In the genomic region with DNA sequence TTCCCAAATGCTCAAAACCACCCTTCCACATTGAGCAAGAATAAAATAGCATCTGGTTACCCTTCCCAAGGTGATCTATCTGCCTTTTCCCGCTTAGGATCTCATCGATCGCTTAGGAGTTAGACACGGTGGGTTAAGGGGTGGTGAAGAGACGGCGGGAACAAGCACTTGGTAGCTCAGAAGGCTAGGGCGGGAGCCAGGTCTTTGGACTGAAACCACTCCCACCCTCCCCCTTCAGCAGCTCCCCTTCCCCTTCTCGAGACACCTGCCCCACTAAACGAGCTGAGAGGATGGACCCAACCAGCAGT, we compare ENCODE assay signal across 8 cellular contexts. TPM values are rescaled to one million over a fixed set of nuclear protein-coding genes. Genes with fewer than 3 reads are reported as not detected.
A peak's percentile ranks its signal among the peaks of the same experiment; 100 is the strongest.
DNase-seq lines count a peak whose midpoint lies in the region; ATAC-seq, FAIRE-seq and TF ChIP-seq lines count a peak whose summit lies in the region.

No MANE protein-coding gene starts in this region.

- no peaks in the 10 kb centered on the region for H3K27me3 ChIP-seq in MM.1S (replicated peaks; ENCODE audit: insufficient read depth, low read length)
- no peaks in the 10 kb centered on the region for H3K27me3 ChIP-seq in K562 (ENCODE audit: control insufficient read depth in 2 of 2, insufficient read depth in 2 of 2, low read length in 2 of 2)
- H3K27me3 ChIP-seq in lower lobe of right lung (ENCODE audit: low read depth) = no peaks in the 10 kb centered on the region

- CTCF ChIA-PET in A549 (lab: Yijun Ruan, JAX) = interaction anchor here (1.7 to 1.9 kb wide), 2 partner anchors 15 to 572 kb away, joined by 4 read pairs; no protein-coding TSS in a partner anchor
- CTCF ChIA-PET in K562 (lab: Yijun Ruan, JAX; ENCODE audit: low intra/inter-chr PET ratio) = no interaction called here

- no peak for FAIRE-seq in A549 (lab: Jason Lieb, UNC)
- FAIRE-seq in K562 (lab: Jason Lieb, UNC) = no peak

- POLR2A ChIA-PET in A549 (lab: Yijun Ruan, JAX) = interaction anchor here (1.2 to 1.6 kb wide), 3 partner anchors 109 to 365 kb away, joined by 3 to 9 read pairs (median 5); a partner anchor contains a TSS
- POLR2A ChIA-PET in K562 (lab: Yijun Ruan, JAX) = interaction anchor here (0.6 to 3.1 kb wide), 19 partner anchors 9 to 536 kb away, joined by 3 to 20 read pairs (median 3); no protein-coding TSS in a partner anchor

- TF ChIP-seq CTCF in A549 (IDR thresholded peaks at IDR 0.05) (no peak), GM12865 (IDR thresholded peaks at IDR 0.05; ENCODE audit: insufficient read depth, low read depth, low read length, missing control alignments) (no peak), MM.1S (IDR thresholded peaks at IDR 0.05; ENCODE audit: low read length) (no peak), K562 (IDR thresholded peaks at IDR 0.05 in 2 of 3, conservative IDR thresholded peaks at IDR 0.05 in 1 of 3; ENCODE audit: insufficient read depth in 2 of 3, low read depth in 1 of 3, low read length in 3 of 3) (no peak), lower lobe of right lung (IDR thresholded peaks at IDR 0.05) (no peak)

- peak overlapping the region; percentile 82 for H3K4me3 ChIP-seq in A549
- H3K4me3 ChIP-seq in GM12865 (ENCODE audit: low read depth, low read length) = peak overlapping the region; percentile 98
- H3K4me3 ChIP-seq in MM.1S (ENCODE audit: low read length) = peak overlapping the region; percentile 92
- peak overlapping the region; percentile 80 for H3K4me3 ChIP-seq in K562
- H3K4me3 ChIP-seq in lower lobe of right lung = peak overlapping the region; percentile 96
- peak overlapping the region; percentile 94 for H3K4me3 ChIP-seq in urinary bladder (ENCODE audit: low read depth, low read length)

- H2AFZ ChIP-seq in MM.1S (ENCODE audit: low read length) = peak overlapping the region; percentile 83
- peak overlapping the region; percentile 99 for H2AFZ ChIP-seq in K562 (ENCODE audit: low read depth, low read length)

- peak; percentile 19 to 32 for DNase-seq in A549 (ENCODE audit: low read depth in 1 of 2, low spot score in 1 of 2)
- no peak for DNase-seq in GM12865 (ENCODE audit: low read depth)
- DNase-seq in MM.1S = peak; percentile 45
- no peak for DNase-seq in K562 (ENCODE audit: extremely low read depth in 1 of 4, low spot score in 3 of 4)
- DNase-seq in lower lobe of right lung = peak; percentile 49
- DNase-seq in globus pallidus (ENCODE audit: low spot score) = no peak
- DNase-seq in dermis blood vessel endothelial cell = no peak

- H3K9me1 ChIP-seq in K562 (ENCODE audit: control insufficient read depth, insufficient read depth, low read length) = no peaks in the 10 kb centered on the region

- no peak for TF ChIP-seq POLR2A in A549 (IDR thresholded peaks at IDR 0.05; ENCODE audit: low read length)
- no peak for TF ChIP-seq POLR2A in K562 (conservative IDR thresholded peaks at IDR 0.05)

- H4K20me1 ChIP-seq in MM.1S (ENCODE audit: insufficient read depth, low read length) = no peaks in the 10 kb centered on the region
- H4K20me1 ChIP-seq in K562 (replicated peaks; ENCODE audit: control insufficient read depth, insufficient read depth, low read length) = no peaks in the 10 kb centered on the region

- peaks cover 21% of the 10 kb centered on the region for H3K79me2 ChIP-seq in MM.1S (ENCODE audit: low read length)
- H3K79me2 ChIP-seq in K562 (ENCODE audit: control insufficient read depth, insufficient read depth, low read length) = peaks cover 44% of the 10 kb centered on the region

- no peaks in the 10 kb centered on the region for H3K9me2 ChIP-seq in MM.1S (replicated peaks; ENCODE audit: insufficient read depth, low read length)

- no CpG with 5 or more reads among the region's 9 CpGs for WGBS in A549 (ENCODE audit: missing lambda C conversion rate)
- 0% methylated on average over 9 of the region's 9 CpGs for WGBS in K562 (ENCODE audit: insufficient coverage, low coverage, missing lambda C conversion rate)
- under 1% methylated on average over 9 of the region's 9 CpGs for WGBS in urinary bladder

- in situ Hi-C loops in K562 (cut with MboI) = no loop called here

- H3K9ac ChIP-seq in MM.1S (ENCODE audit: low read length) (peak overlapping the region; percentile 96), K562 (ENCODE audit: insufficient read depth in 1 of 2, low read depth in 2 of 2, low read length in 2 of 2) (peak overlapping the region; percentile 98 to 99)

- H3K9me3 ChIP-seq in A549 (no peaks in the 10 kb centered on the region), MM.1S (replicated peaks; ENCODE audit: insufficient read depth, low read length) (no peaks in the 10 kb centered on the region), K562 (replicated peaks; ENCODE audit: control insufficient read depth, insufficient read depth, low read depth, low read length) (no peaks in the 10 kb centered on the region), lower lobe of right lung (no peaks in the 10 kb centered on the region)

- BruUV-seq in K562 (replicated peaks; lab: Mats Ljungman, UMichigan) = no TSS peak

- H3K4me2 ChIP-seq in A549 = peak overlapping the region; percentile 93
- peak overlapping the region; percentile 86 for H3K4me2 ChIP-seq in MM.1S (ENCODE audit: low read depth, low read length)
- H3K4me2 ChIP-seq in K562 (ENCODE audit: insufficient read depth, low read length) = peak overlapping the region; percentile 99

- ATAC-seq in A549 (peak in 1 of 2 experiments; percentile 75; a peak in 4 of 6 replicates), K562 (peak; percentile 67), lower lobe of right lung (peak in 1 of 2 donors; percentile 49)

- H3K36me3 ChIP-seq in MM.1S (replicated peaks; ENCODE audit: insufficient read depth, low read length) = no peaks in the 10 kb centered on the region; the same call in 1 of the 2 replicates
- peaks cover 38% of the 10 kb centered on the region for H3K36me3 ChIP-seq in K562 (ENCODE audit: control insufficient read depth, insufficient read depth, low read length)
- H3K36me3 ChIP-seq in lower lobe of right lung = peaks cover 27% of the 10 kb centered on the region
- no peaks in the 10 kb centered on the region for H3K36me3 ChIP-seq in urinary bladder (ENCODE audit: insufficient read depth)

- no peak for TF ChIP-seq RAD21 in A549 (conservative IDR thresholded peaks at IDR 0.05 in 1 of 2, IDR thresholded peaks at IDR 0.05 in 1 of 2)
- no peak for TF ChIP-seq RAD21 in K562 (CRISPR knock-in tag; conservative IDR thresholded peaks at IDR 0.05 in 1 of 2, IDR thresholded peaks at IDR 0.05 in 1 of 2)

- peaks cover 4% of the 10 kb centered on the region; the same call in 1 of the 3 replicates for H3K4me1 ChIP-seq in A549
- peaks cover 4% of the 10 kb centered on the region; the same call in 1 of the 2 replicates for H3K4me1 ChIP-seq in MM.1S (ENCODE audit: low read length)
- H3K4me1 ChIP-seq in K562 (replicated peaks in 1 of 2; ENCODE audit: control insufficient read depth in 2 of 2, insufficient read depth in 2 of 2, low read length in 2 of 2) = peaks cover 17 to 24% of the 10 kb centered on the region in 2 experiments
- H3K4me1 ChIP-seq in lower lobe of right lung = peaks cover 24% of the 10 kb centered on the region
- H3K4me1 ChIP-seq in urinary bladder (ENCODE audit: insufficient read depth) = no peaks in the 10 kb centered on the region

- peak overlapping the region; percentile 89 to 100 for H3K27ac ChIP-seq in A549
- H3K27ac ChIP-seq in MM.1S (ENCODE audit: low read length) = peak overlapping the region; percentile 78; the same call in 1 of the 2 replicates
- peak overlapping the region; percentile 98 for H3K27ac ChIP-seq in K562 (ENCODE audit: extremely low read depth, low read depth, low read length)
- peak overlapping the region; percentile 91 for H3K27ac ChIP-seq in lower lobe of right lung
- peak overlapping the region; percentile 40 for H3K27ac ChIP-seq in urinary bladder (ENCODE audit: low read depth)

- intact Hi-C loops in K562 (cut with micrococcal nuclease) (loop anchor here (5.0 kb wide), 1 partner anchor 110 kb away; a partner anchor contains a TSS), lower lobe of right lung (cut with DNase I) (no loop called here)

- H3F3A ChIP-seq in MM.1S (ENCODE audit: insufficient read depth, low read length) = no peaks in the 10 kb centered on the region

- TF ChIP-seq EP300 in A549 (IDR thresholded peaks at IDR 0.05) (no peak), K562 (IDR thresholded peaks at IDR 0.05; ENCODE audit: low read length) (no peak)

TF ChIP-seq in A549, 52 proteins besides CTCF, POLR2A, EP300 and RAD21 (continues in another document):
- no peak for TF ChIP-seq PHF8 (IDR thresholded peaks at IDR 0.05; ENCODE audit: borderline replicate concordance, low read depth)

RNA-seq across cellular contexts. Expression of a gene that starts 0.5 kb away (rescaled TPM):
- 38.6 and 62.6 TPM in 2 replicates for polyA plus RNA-seq in A549 (2011; rRNA removed)
- polyA plus RNA-seq in A549 (2012; cell fraction: cytosol; rRNA removed) = 7.9 and 9.3 TPM in 2 replicates
- 8.2 and 12.4 TPM in 2 replicates for polyA plus RNA-seq in A549 (2012; cell fraction: nucleus; rRNA removed)
- polyA plus RNA-seq in A549 (2017; fragmentation: RNase III; extraction: RNeasy Plus Mini Kit Qiagen cat#74134 plus additional on column Dnase treatment) = 31.2 to 32.0 TPM (median 31.4 TPM) in 3 replicates
- polyA minus RNA-seq in A549 (2011; rRNA and poly(A)+ RNA removed) = 12.9 and 17.4 TPM in 2 replicates
- 140 and 675 TPM in 2 replicates for total RNA-seq in K562 (2011; cell fraction: chromatin; rRNA removed; ENCODE audit: low replicate concordance)
- 80.2 and 115 TPM in 2 replicates for total RNA-seq in K562 (2011; cell fraction: nucleolus; rRNA removed)
- total RNA-seq in K562 (2011; cell fraction: nucleoplasm; rRNA removed) = 243 and 305 TPM in 2 replicates
- 70.9 and 77.6 TPM in 2 replicates for total RNA-seq in K562 (2014; rRNA removed)
- 136 and 149 TPM in 2 replicates for total RNA-seq in K562 (2014; rRNA removed; fragmentation: Illumina TruSeq; extraction: Trizol)
- total RNA-seq in K562 (2015; rRNA removed; fragmentation: Illumina TruSeq; extraction: Trizol) = 116 and 120 TPM in 2 replicates
- 66.3 and 71.1 TPM in 2 replicates for total RNA-seq in K562 (2021)
- 143 and 150 TPM in 2 replicates for polyA plus RNA-seq in K562 (2011; rRNA removed)
- 6.6 and 22.6 TPM in 2 replicates for polyA plus RNA-seq in K562 (2011; cell fraction: cytosol; rRNA removed)
- 110 and 238 TPM in 2 replicates for polyA plus RNA-seq in K562 (2011; cell fraction: nucleus; rRNA removed)
- 51.4 and 58.9 TPM in 2 replicates for polyA plus RNA-seq in K562 (2012)
- polyA plus RNA-seq in K562 (2014; fragmentation: Illumina TruSeq; extraction: Trizol) = 83.6 and 106 TPM in 2 replicates
- polyA plus RNA-seq in K562 (2014; fragmentation: Nextera tagmentation; extraction: Ambion mirVana) = 100 to 1,000 TPM in 1 of 2 experiments, 10 to 100 TPM in 1; 87.1 to 139 TPM
- polyA plus RNA-seq in K562 (2014; rRNA removed) = 88.4 and 107 TPM in 2 replicates
- polyA minus RNA-seq in K562 (2011; rRNA and poly(A)+ RNA removed) = 168 and 237 TPM in 2 replicates
- polyA minus RNA-seq in K562 (2011; cell fraction: cytosol; rRNA and poly(A)+ RNA removed) = 23.7 and 28.0 TPM in 2 replicates
- polyA minus RNA-seq in K562 (2011; cell fraction: nucleus; rRNA and poly(A)+ RNA removed) = 139 and 282 TPM in 2 replicates
- total RNA-seq in lower lobe of right lung = 31.1 TPM
- total RNA-seq in urinary bladder = 166 TPM
- polyA plus RNA-seq in urinary bladder = 15.4 TPM
- total RNA-seq in dermis blood vessel endothelial cell = 37.7 and 47.3 TPM in 2 replicates

Comparison
In these comparisons a context has a peak if more than half of its experiments do, and no peak if none do; other contexts are left out.
1. DNase-seq: peak in A549 (2 of 2), MM.1S (single experiment) and lower lobe of right lung (single experiment); none in GM12865 (single experiment), K562 (0 of 4), globus pallidus (single experiment) and dermis blood vessel endothelial cell (single experiment).
2. H3K27ac ChIP-seq: peak in every context shown above with its lines; median percentile 98 in K562; 94 in A549; 91 in lower lobe of right lung; 78 in MM.1S; 40 in urinary bladder.
3. Peak in every context shown above with its lines, with median percentiles within 50 percentile points of each other: H3K4me2 ChIP-seq and H3K4me3 ChIP-seq.